In genomic region chrX:119236599-119237525, GRCh38 we compare ENCODE assay signal across 8 cellular contexts. TPM values are rescaled to one million over a fixed set of nuclear protein-coding genes. Genes with fewer than 3 reads are reported as not detected.
DNase-seq lines count a peak whose midpoint lies in the region; ATAC-seq and TF ChIP-seq lines count a peak whose summit lies in the region.

No MANE protein-coding gene starts in this region.

- POLR2A ChIA-PET in RWPE1 (lab: Yijun Ruan, JAX; ENCODE audit: low non-redundant PET), result interaction anchor here (0.6 kb wide), 1 partner anchor 368 kb away, joined by 3 read pairs; no protein-coding TSS in a partner anchor

- H3K9ac ChIP-seq in adipocyte (ENCODE audit: low read length), result peak overlapping the region; percentile 92

- intact Hi-C loops in left ventricle myocardium superior (cut with micrococcal nuclease) (no loop called here), psoas muscle (cut with DNase I) (no loop called here)

- WGBS in psoas muscle, 3 donors, result 1 to 40% (median 2%) methylated on average over 34 to 61 of the region's 61 CpGs

- H3K36me3 ChIP-seq in adipocyte (ENCODE audit: control insufficient read depth, insufficient read depth, low read length, severe bottlenecking) (peaks cover 3% of the 10 kb centered on the region), psoas muscle (ENCODE audit: insufficient read depth in 1 of 2, low read depth in 1 of 2) (no peaks in the 10 kb centered on the region)

- H3K9me3 ChIP-seq in adipocyte (ENCODE audit: control insufficient read depth, low read length) (no peaks in the 10 kb centered on the region), psoas muscle (no peaks in the 10 kb centered on the region)

- TF ChIP-seq CTCF in RWPE1 (conservative IDR thresholded peaks at IDR 0.05; ENCODE audit: low read depth) (no peak), psoas muscle (IDR thresholded peaks at IDR 0.05) (no peak)

- H3K27ac ChIP-seq in RWPE1 (peak overlapping the region; percentile 67), psoas muscle (peak overlapping the region; percentile 63)

- CTCF ChIA-PET in RWPE1 (lab: Yijun Ruan, JAX), result no interaction called here

- peaks cover 46% of the 10 kb centered on the region for H3K4me1 ChIP-seq in adipocyte (ENCODE audit: control insufficient read depth, insufficient read depth, low read length)
- no peaks in the 10 kb centered on the region for H3K4me1 ChIP-seq in psoas muscle

- DNase-seq in NCI-H82 (lab: John Stamatoyannopoulos, UW) (peak; percentile 69), NCI-H82 treated with DMSO at 0.1 percent for 48 hours (lab: John Stamatoyannopoulos, UW; ENCODE audit: unreplicated experiment) (no peak), RWPE1 (ENCODE audit: low spot score) (peak; percentile 9), adipocyte (ENCODE audit: low read depth) (peak; percentile 71), left ventricle myocardium superior (peak; percentile 41), psoas muscle (peak in 1 of 2 donors; percentile 24), 8988T (no peak)

- H3K27me3 ChIP-seq in adipocyte (replicated peaks; ENCODE audit: control insufficient read depth, insufficient read depth, low read length) (no peaks in the 10 kb centered on the region), psoas muscle (ENCODE audit: insufficient read depth in 3 of 3, low read length in 2 of 3) (peaks cover 0 to 19% (median 0%) of the 10 kb centered on the region in 3 donors)

- peak; percentile 11 for ATAC-seq in HG03103 (IDR thresholded peaks at IDR 0.05; ENCODE audit: low read depth, unreplicated experiment)
- peak; percentile 61 for ATAC-seq in left ventricle myocardium superior
- peak; percentile 31 to 57 (median 43) for ATAC-seq in psoas muscle

- H3K4me3 ChIP-seq in adipocyte (ENCODE audit: low read length) (peak overlapping the region; percentile 80), psoas muscle (peak overlapping the region; percentile 66)

RNA-seq across cellular contexts. Expression of gene PGRMC1, which starts 0.8 kb away (rescaled TPM):
- total RNA-seq in left ventricle myocardium superior, result 16.5 TPM
- 10 to 100 TPM in 3 of 4 donors, 1 to 10 TPM in 1; 6.3 to 15.4 (median 10.7) TPM for total RNA-seq in psoas muscle
- polyA plus RNA-seq in psoas muscle, result 10 to 100 TPM in 1 of 3 donors, 1 to 10 TPM in 2; 7.1 to 12.0 (median 9.8) TPM

Comparison
In these comparisons a context has a peak if more than half of its experiments do, and no peak if none do; other contexts are left out.
1. DNase-seq: peak in NCI-H82 (single experiment), RWPE1 (single experiment), adipocyte (single experiment) and left ventricle myocardium superior (single experiment); none in NCI-H82 treated with DMSO at 0.1 percent for 48 hours (single experiment) and 8988T (single experiment).
2. ATAC-seq: peak in every context shown above with its lines; median percentile 61 in left ventricle myocardium superior; 43 in psoas muscle; 11 in HG03103.